21 cellular contexts compared by ENCODE assay signal in the genomic region with DNA sequence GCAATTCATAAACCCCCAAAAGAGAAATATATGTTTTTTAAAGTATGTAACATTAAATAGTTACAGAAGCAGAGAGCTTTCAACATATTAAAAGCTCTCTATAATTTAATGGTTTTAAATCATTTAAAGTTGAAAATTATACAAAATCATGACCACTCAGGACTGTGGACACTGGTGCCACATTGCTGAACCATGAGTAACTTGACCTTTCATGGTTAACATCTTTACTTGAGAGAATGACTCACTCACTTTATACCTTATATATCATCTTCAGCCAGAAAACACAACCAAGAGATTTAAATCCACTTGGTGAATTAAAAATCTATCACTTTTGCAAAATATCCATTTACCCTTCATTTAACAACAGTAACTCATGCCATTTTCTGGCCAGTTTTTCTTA.
A peak's percentile ranks its signal among the peaks of the same experiment; 100 is the strongest.
DNase-seq lines count a peak whose midpoint lies in the region; ATAC-seq and TF ChIP-seq lines count a peak whose summit lies in the region.
"Had no signal": no experiment of that assay in that cellular context is flagged by ENCODE, and none has a peak within 500 bp of the region (broad histone marks: within the 10 kb centered on the region; RNA-seq: fewer than 3 reads in every experiment).

No MANE protein-coding gene starts in this region.

- DNase-seq in HS-5 (ENCODE audit: low read depth), result peak; percentile 49
- peak; percentile 2 for DNase-seq in RPMI7951 (ENCODE audit: low read depth)
- peak; percentile 61 to 78 for DNase-seq in fibroblast of lung (ENCODE audit: low read depth in 2 of 2)
- DNase-seq in skeletal muscle cell (ENCODE audit: low read depth), result peak; percentile 29
- DNase-seq in stimulated activated CD4-positive, alpha-beta T cell treated with anti-CD3 and anti-CD28 coated beads, Interleukin-4, amount 100 ng/mL, for 24 hours, result no peak
- DNase-seq: activated CD4-positive, CD25-positive, alpha-beta regulatory T cell; activated CD8-positive, alpha-beta T cell treated with anti-CD3 and anti-CD28 coated beads for 36 hours; amniotic stem cell; CD4-positive, alpha-beta T cell; effector CD4-positive, alpha-beta T cell; GOT3; head of caudate nucleus; Karpas-422; NCI-H1105; NCI-H2081 treated with DMSO at 0.1 percent for 48 hours; NCI-H510A; nucleus accumbens; right cardiac atrium; T1000 had no signal

- H3K4me1 ChIP-seq in fibroblast of lung (ENCODE audit: control insufficient read depth, extremely low read depth, insufficient read depth, low read length) (no peaks in the 10 kb centered on the region), gastroesophageal sphincter (no peaks in the 10 kb centered on the region)

- TF ChIP-seq CTCF in fibroblast of lung (conservative IDR thresholded peaks at IDR 0.05 in 1 of 2, IDR thresholded peaks at IDR 0.05 in 1 of 2; ENCODE audit: low read depth in 1 of 2, low read length in 2 of 2), result no peak
- TF ChIP-seq CTCF in gastroesophageal sphincter (IDR thresholded peaks at IDR 0.05), result no peak

- no peaks in the 10 kb centered on the region for H4K20me1 ChIP-seq in fibroblast of lung (ENCODE audit: control insufficient read depth, extremely low read depth, insufficient read depth, low read length)

- TF ChIP-seq POLR2A in gastroesophageal sphincter (IDR thresholded peaks at IDR 0.05), result no peak

- no peaks in the 10 kb centered on the region for H3K36me3 ChIP-seq in fibroblast of lung (ENCODE audit: control insufficient read depth, insufficient read depth, low read length)
- H3K36me3 ChIP-seq in gastroesophageal sphincter, result no peaks in the 10 kb centered on the region

- H3K4me3 ChIP-seq in fibroblast of lung (replicated peaks in 1 of 4; ENCODE audit: control extremely low read depth in 1 of 4, insufficient read depth in 1 of 4, low read depth in 3 of 4, low read length in 4 of 4) (no peak overlapping the region), skeletal muscle cell (ENCODE audit: low read depth, low read length) (no peak overlapping the region), gastroesophageal sphincter (no peak overlapping the region)

- ATAC-seq in HG02763 (IDR thresholded peaks at IDR 0.05; ENCODE audit: unreplicated experiment) (no peak), gastroesophageal sphincter (no peak)
- ATAC-seq: activated CD8-positive, alpha-beta T cell treated with anti-CD3 and anti-CD28 coated beads for 36 hours; right cardiac atrium had no signal

- no peak overlapping the region for H3K9ac ChIP-seq in fibroblast of lung (ENCODE audit: insufficient read depth, low read length)

- H3K79me2 ChIP-seq in fibroblast of lung (ENCODE audit: control insufficient read depth, insufficient read depth, low read length), result no peaks in the 10 kb centered on the region

- no peaks in the 10 kb centered on the region for H3K9me3 ChIP-seq in fibroblast of lung (ENCODE audit: control insufficient read depth, insufficient read depth, low read depth, low read length)
- H3K9me3 ChIP-seq in gastroesophageal sphincter, result no peaks in the 10 kb centered on the region

- H3K4me2 ChIP-seq in fibroblast of lung (ENCODE audit: extremely low read depth, insufficient read depth, low read length), result no peak overlapping the region

- no peak for TF ChIP-seq EP300 in gastroesophageal sphincter (IDR thresholded peaks at IDR 0.05)

- no peaks in the 10 kb centered on the region for H3K27me3 ChIP-seq in fibroblast of lung (ENCODE audit: control insufficient read depth, insufficient read depth, low read length)
- no peaks in the 10 kb centered on the region for H3K27me3 ChIP-seq in gastroesophageal sphincter

- no peak overlapping the region for H2AFZ ChIP-seq in fibroblast of lung (ENCODE audit: low read length)

- H3K27ac ChIP-seq in fibroblast of lung (ENCODE audit: insufficient read depth, low read length) (no peak overlapping the region), gastroesophageal sphincter (no peak overlapping the region)
